ENCODE assay signal across 7 cellular contexts in the genomic region with DNA sequence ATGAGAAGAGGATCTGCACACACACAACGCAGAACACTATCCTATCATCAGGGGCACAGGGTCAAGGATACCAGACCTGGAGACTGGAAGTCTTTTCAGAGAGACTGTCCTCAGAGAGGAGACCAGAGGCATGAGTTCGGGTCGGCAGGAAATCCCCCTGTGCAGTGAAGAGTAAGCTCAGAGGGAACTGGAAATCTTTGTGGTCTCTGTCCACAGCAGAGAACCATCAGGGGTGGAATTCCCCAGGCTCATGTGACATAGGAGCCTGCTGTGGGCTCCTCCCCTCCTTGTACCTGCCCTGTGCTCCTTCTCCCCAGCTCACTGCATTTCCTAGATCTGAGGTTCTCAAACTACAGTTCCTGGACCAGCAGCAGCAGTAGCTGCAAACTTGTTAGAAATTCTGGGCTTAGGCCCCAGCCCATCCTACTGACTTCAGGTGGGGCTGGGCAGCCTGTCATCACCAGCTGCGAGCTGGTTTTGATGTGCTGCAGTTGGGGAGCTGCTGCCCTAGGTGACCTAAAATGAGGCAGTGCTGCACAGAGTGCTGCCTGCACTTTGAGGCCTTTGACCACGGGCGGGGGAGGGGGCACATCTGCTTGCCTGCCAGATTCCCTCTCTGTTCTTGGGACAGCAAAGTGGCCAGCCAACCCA. TPM values are rescaled to one million over a fixed set of nuclear protein-coding genes. Genes with fewer than 3 reads are reported as not detected.
DNase-seq lines count a peak whose midpoint lies in the region; ATAC-seq and TF ChIP-seq lines count a peak whose summit lies in the region.

No MANE protein-coding gene starts in this region.

- H3K9me3 ChIP-seq in OCI-LY3 (ENCODE audit: insufficient read depth, low read length) (no peaks in the 10 kb centered on the region), spleen (no peaks in the 10 kb centered on the region), psoas muscle (no peaks in the 10 kb centered on the region)

- peaks cover 26% of the 10 kb centered on the region for H3K36me3 ChIP-seq in OCI-LY3 (replicated peaks; ENCODE audit: low read depth, low read length)
- peaks cover 0 to 10% (median 0%) of the 10 kb centered on the region in 6 donors for H3K36me3 ChIP-seq in spleen
- H3K36me3 ChIP-seq in psoas muscle (ENCODE audit: insufficient read depth in 1 of 2, low read depth in 1 of 2): peaks cover 0 to 5% of the 10 kb centered on the region in 2 donors

- peak overlapping the region; percentile 84 for H3K4me3 Mint-ChIP-seq in activated naive CD8-positive, alpha-beta T cell treated with anti-CD3 and anti-CD28 coated beads, Interleukin-2, amount 50 U/mL, for 24 hours

- H3K27ac Mint-ChIP-seq in activated naive CD8-positive, alpha-beta T cell treated with anti-CD3 and anti-CD28 coated beads, Interleukin-2, amount 50 U/mL, for 24 hours: peak overlapping the region; percentile 74

- WGBS in spleen, 5 donors: 26 to 43% (median 30%) methylated on average over 6 of the region's 6 CpGs
- 42 to 59% (median 48%) methylated on average over 6 of the region's 6 CpGs for WGBS in psoas muscle, 3 donors

- no peak for TF ChIP-seq POLR2A in spleen (IDR thresholded peaks at IDR 0.05)

- no peaks in the 10 kb centered on the region for H3K27me3 ChIP-seq in OCI-LY3 (ENCODE audit: low read depth, low read length)
- H3K27me3 ChIP-seq in spleen (replicated peaks in 1 of 7): no peaks in the 10 kb centered on the region
- no peaks in the 10 kb centered on the region for H3K27me3 ChIP-seq in psoas muscle (ENCODE audit: insufficient read depth in 3 of 3, low read length in 2 of 3)

- no peak for TF ChIP-seq CTCF in OCI-LY3 (IDR thresholded peaks at IDR 0.05; ENCODE audit: low read depth, low read length)
- TF ChIP-seq CTCF in spleen (IDR thresholded peaks at IDR 0.05 in 8 of 11, conservative IDR thresholded peaks at IDR 0.05 in 3 of 11): no peak
- no peak for TF ChIP-seq CTCF in psoas muscle (IDR thresholded peaks at IDR 0.05)

- peak overlapping the region; percentile 99 for H3K4me2 ChIP-seq in OCI-LY3 (ENCODE audit: low read length)

- intact Hi-C loops in spleen (cut with DNase I; ENCODE audit: low total_unique reads): no loop called here
- intact Hi-C loops in psoas muscle (cut with DNase I): loop anchor here (5.0 to 10.0 kb wide), 2 partner anchors 41 to 156 kb away; no protein-coding TSS in a partner anchor

- H3K36me3 Mint-ChIP-seq in activated naive CD8-positive, alpha-beta T cell treated with anti-CD3 and anti-CD28 coated beads, Interleukin-2, amount 50 U/mL, for 24 hours (ENCODE audit: low read depth): peaks cover 15% of the 10 kb centered on the region

- H2AFZ ChIP-seq in OCI-LY3 (ENCODE audit: low read depth, low read length): no peak overlapping the region

- H3K9me3 Mint-ChIP-seq in activated naive CD8-positive, alpha-beta T cell treated with anti-CD3 and anti-CD28 coated beads, Interleukin-2, amount 50 U/mL, for 24 hours: no peaks in the 10 kb centered on the region

- H3K4me1 Mint-ChIP-seq in activated naive CD8-positive, alpha-beta T cell treated with anti-CD3 and anti-CD28 coated beads, Interleukin-2, amount 50 U/mL, for 24 hours: peaks cover 46% of the 10 kb centered on the region

- peak overlapping the region; percentile 86 for H3K9ac ChIP-seq in OCI-LY3 (ENCODE audit: low read length)

- peaks cover 73% of the 10 kb centered on the region for H3K79me2 ChIP-seq in OCI-LY3 (ENCODE audit: low read length)

- ATAC-seq in GM18867 (IDR thresholded peaks at IDR 0.05; ENCODE audit: unreplicated experiment) (peak; percentile 45), HG02759 (IDR thresholded peaks at IDR 0.05; ENCODE audit: unreplicated experiment) (peak; percentile 59), psoas muscle (no peak)
- peak; percentile 75 for ATAC-seq in activated naive CD8-positive, alpha-beta T cell treated with anti-CD3 and anti-CD28 coated beads, Interleukin-2, amount 50 U/mL, for 24 hours

- H3K27me3 Mint-ChIP-seq in activated naive CD8-positive, alpha-beta T cell treated with anti-CD3 and anti-CD28 coated beads, Interleukin-2, amount 50 U/mL, for 24 hours: no peaks in the 10 kb centered on the region

- H3K4me3 ChIP-seq in OCI-LY3 (ENCODE audit: low read length) (peak overlapping the region; percentile 91), spleen (peak overlapping the region in 5 of 8 donors; percentile 10 to 91 (median 73)), psoas muscle (no peak overlapping the region)

- H3K27ac ChIP-seq in OCI-LY3 (ENCODE audit: low read length) (peak overlapping the region; percentile 93), spleen (peak overlapping the region; percentile 13 to 100 (median 98)), psoas muscle (no peak overlapping the region)

- H3K4me1 ChIP-seq in OCI-LY3 (ENCODE audit: low read length): peaks cover 41% of the 10 kb centered on the region
- peaks cover 37 to 79% (median 75%) of the 10 kb centered on the region in 6 donors for H3K4me1 ChIP-seq in spleen
- H3K4me1 ChIP-seq in psoas muscle: peaks cover 24% of the 10 kb centered on the region

- H4K20me1 ChIP-seq in OCI-LY3 (ENCODE audit: insufficient read depth, low read length): peaks cover 58% of the 10 kb centered on the region

- peak; percentile 67 for DNase-seq in activated naive CD8-positive, alpha-beta T cell treated with anti-CD3 and anti-CD28 coated beads, Interleukin-2, amount 50 U/mL, for 24 hours
- peak; percentile 75 for DNase-seq in spleen
- DNase-seq in NCI-H524 treated with DMSO at 0.1 percent for 48 hours (lab: John Stamatoyannopoulos, UW): no peak
- no peak for DNase-seq in psoas muscle

RNA-seq across cellular contexts. Expression of a gene that starts 2.4 kb away (rescaled TPM):
- total RNA-seq in spleen: 100 to 1,000 TPM in 4 of 7 donors, 10 to 100 TPM in 3; 35.6 to 160 (median 125) TPM
- 10 to 100 TPM; 27.7 to 95.7 (median 64.5) TPM for polyA plus RNA-seq in spleen
- total RNA-seq in psoas muscle: 10 to 100 TPM; 25.0 to 32.9 (median 28.6) TPM
- polyA plus RNA-seq in psoas muscle: 10 to 100 TPM; 11.7 to 16.0 (median 15.3) TPM

RNA-seq across cellular contexts. Expression of a gene that starts 45.4 kb away (rescaled TPM):
- total RNA-seq in spleen (1,000 to 10,000 TPM in 3 of 7 donors, 100 to 1,000 TPM in 4; 877 to 1,659 (median 945) TPM), psoas muscle (100 to 1,000 TPM; 251 to 725 (median 513) TPM)
- polyA plus RNA-seq in spleen (1,000 to 10,000 TPM; 2,690 to 3,651 (median 2,985) TPM), psoas muscle (1,000 to 10,000 TPM; 1,071 to 3,448 (median 1,168) TPM)

Comparison
In these comparisons a context has a peak if more than half of its experiments do, and no peak if none do; other contexts are left out.
1. ATAC-seq: peak in GM18867 (single experiment), HG02759 (single experiment) and activated naive CD8-positive, alpha-beta T cell treated with anti-CD3 and anti-CD28 coated beads, Interleukin-2, amount 50 U/mL, for 24 hours (single experiment); none in psoas muscle (0 of 4).
2. DNase-seq: peak in activated naive CD8-positive, alpha-beta T cell treated with anti-CD3 and anti-CD28 coated beads, Interleukin-2, amount 50 U/mL, for 24 hours (single experiment) and spleen (single experiment); none in NCI-H524 treated with DMSO at 0.1 percent for 48 hours (single experiment) and psoas muscle (0 of 2).